Comparison of ENCODE assay signal across 14 cellular contexts in the genomic region with DNA sequence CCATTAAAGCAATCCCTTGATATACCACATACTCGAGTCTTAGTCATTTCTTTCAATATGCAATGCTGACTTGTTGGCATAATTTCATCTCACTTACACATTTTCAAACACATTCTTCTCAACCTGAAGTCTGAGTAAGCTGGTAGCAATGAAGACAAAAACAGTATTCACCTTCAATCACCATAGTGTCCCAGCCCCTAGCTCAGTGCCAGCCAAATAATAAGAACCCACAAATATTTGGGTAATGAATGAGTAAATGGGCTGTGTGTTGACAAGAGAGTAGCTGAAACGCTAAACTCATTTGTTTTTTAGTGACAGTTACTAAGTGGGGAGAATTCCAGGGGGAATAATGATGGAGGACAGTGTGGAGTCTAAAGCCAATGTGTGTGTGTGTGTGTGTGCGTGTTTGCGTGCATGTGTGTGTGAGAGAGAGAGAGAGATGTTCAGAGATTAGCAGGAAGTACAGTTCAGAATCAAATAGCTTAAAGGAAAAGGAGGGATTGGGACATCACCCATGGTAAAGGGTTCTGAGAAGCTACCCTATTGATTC.
DNase-seq lines count a peak whose midpoint lies in the region; FAIRE-seq and TF ChIP-seq lines count a peak whose summit lies in the region.
"Had no signal": no experiment of that assay in that cellular context is flagged by ENCODE, and none has a peak within 500 bp of the region (broad histone marks: within the 10 kb centered on the region; RNA-seq: fewer than 3 reads in every experiment).

No MANE protein-coding gene starts in this region.

- H3K9me3 ChIP-seq in MG63: peaks cover 4% of the 10 kb centered on the region
- H3K9me3 ChIP-seq: adrenal gland had no signal

- FAIRE-seq in bronchial epithelial cell (lab: Jason Lieb, UNC): no peak
- FAIRE-seq: kidney had no signal

- TF ChIP-seq CTCF in bronchial epithelial cell (IDR thresholded peaks at IDR 0.05; ENCODE audit: insufficient read depth, low read length, severe bottlenecking): no peak

- no peak overlapping the region for H3K27ac Mint-ChIP-seq in T-helper 2 cell treated with Interferon-gamma antibody and Interleukin-4, amounts not matched to agents 5 μg/mL and 100 μg/mL, for 36 hours
- H3K27ac Mint-ChIP-seq: activated CD8-positive, alpha-beta T cell treated with anti-CD3 and anti-CD28 coated beads, Interleukin-2, amount 10 ng/mL, durations not matched to agents 7 days and 5 days had no signal

- no peaks in the 10 kb centered on the region for H3K36me3 Mint-ChIP-seq in T-helper 2 cell treated with Interferon-gamma antibody and Interleukin-4, amounts not matched to agents 5 μg/mL and 100 μg/mL, for 36 hours (ENCODE audit: low read depth)

- peaks cover 8% of the 10 kb centered on the region for H3K27me3 Mint-ChIP-seq in T-helper 2 cell treated with Interferon-gamma antibody and Interleukin-4, amounts not matched to agents 5 μg/mL and 100 μg/mL, for 36 hours (ENCODE audit: low read depth)

- H3K36me3 ChIP-seq in MG63 (no peaks in the 10 kb centered on the region), bronchial epithelial cell (ENCODE audit: control insufficient read depth, insufficient read depth, low read length) (no peaks in the 10 kb centered on the region)
- H3K36me3 ChIP-seq: adrenal gland had no signal

- H3K4me3 Mint-ChIP-seq in T-helper 2 cell treated with Interferon-gamma antibody and Interleukin-4, amounts not matched to agents 5 μg/mL and 100 μg/mL, for 36 hours: no peak overlapping the region
- H3K4me3 Mint-ChIP-seq: activated CD8-positive, alpha-beta T cell treated with anti-CD3 and anti-CD28 coated beads, Interleukin-2, amount 10 ng/mL, durations not matched to agents 7 days and 5 days had no signal

- H3K4me3 ChIP-seq in MG63 (no peak overlapping the region), bronchial epithelial cell (ENCODE audit: low read depth, low read length) (no peak overlapping the region)
- H3K4me3 ChIP-seq: adrenal gland had no signal

- H3K4me1 Mint-ChIP-seq in T-helper 2 cell treated with Interferon-gamma antibody and Interleukin-4, amounts not matched to agents 5 μg/mL and 100 μg/mL, for 36 hours (ENCODE audit: low read depth): peaks cover 38% of the 10 kb centered on the region

- no peaks in the 10 kb centered on the region for H3K9me3 Mint-ChIP-seq in T-helper 2 cell treated with Interferon-gamma antibody and Interleukin-4, amounts not matched to agents 5 μg/mL and 100 μg/mL, for 36 hours

- DNase-seq in EH (ENCODE audit: low read depth) (peak; percentile 95), MG63 (peak; percentile 80), bronchial epithelial cell (ENCODE audit: low read depth) (peak; percentile 98), non-pigmented ciliary epithelial cell (ENCODE audit: low read depth) (peak; percentile 73), SKM-1 treated with dmso at 0.1 percent for 144 hours (lab: John Stamatoyannopoulos, UW; ENCODE audit: unreplicated experiment) (no peak)
- DNase-seq in NK-92 treated with Interleukin-12 subunit alpha and Interleukin-12 subunit beta, amount 100 ng/mL, for 24 hours (lab: John Stamatoyannopoulos, UW): no peak
- DNase-seq in stimulated activated CD4-positive, alpha-beta T cell treated with anti-CD3 and anti-CD28 coated beads, Interleukin-4, amount 100 ng/mL, for 24 hours: no peak
- no peak for DNase-seq in T-helper 2 cell treated with Interferon-gamma antibody and Interleukin-4, amounts not matched to agents 5 μg/mL and 100 μg/mL, for 36 hours (ENCODE audit: low spot score)
- DNase-seq: activated CD8-positive, alpha-beta T cell treated with anti-CD3 and anti-CD28 coated beads, Interleukin-2, amount 10 ng/mL, durations not matched to agents 7 days and 5 days; adrenal gland; kidney; NCI-H524; occipital lobe; stimulated activated CD4-positive, alpha-beta T cell treated with anti-CD3 and anti-CD28 coated beads, Interleukin-2, amount 100 ng/mL, for 48 hours had no signal

- no peaks in the 10 kb centered on the region for H3K27me3 ChIP-seq in MG63
- no peaks in the 10 kb centered on the region for H3K27me3 ChIP-seq in bronchial epithelial cell (ENCODE audit: control insufficient read depth, insufficient read depth, low read length)
- H3K27me3 ChIP-seq: adrenal gland had no signal

Comparison
In these comparisons a context has a peak if more than half of its experiments do, and no peak if none do; other contexts are left out.
1. DNase-seq: peak in EH (single experiment), MG63 (single experiment), bronchial epithelial cell (single experiment) and non-pigmented ciliary epithelial cell (single experiment); none in SKM-1 treated with dmso at 0.1 percent for 144 hours (single experiment), NK-92 treated with Interleukin-12 subunit alpha and Interleukin-12 subunit beta, amount 100 ng/mL, for 24 hours (single experiment), stimulated activated CD4-positive, alpha-beta T cell treated with anti-CD3 and anti-CD28 coated beads, Interleukin-4, amount 100 ng/mL, for 24 hours (single experiment) and T-helper 2 cell treated with Interferon-gamma antibody and Interleukin-4, amounts not matched to agents 5 μg/mL and 100 μg/mL, for 36 hours (single experiment).